In genomic region chr10:76649723-76650127, GRCh38 we compare ENCODE assay signal across 11 cellular contexts.
DNase-seq lines count a peak whose midpoint lies in the region; ATAC-seq and TF ChIP-seq lines count a peak whose summit lies in the region.
"Had no signal": no experiment of that assay in that cellular context is flagged by ENCODE, and none has a peak within 500 bp of the region (broad histone marks: within the 10 kb centered on the region; RNA-seq: fewer than 3 reads in every experiment).

No MANE protein-coding gene starts in this region.

- TF ChIP-seq CTCF in cardiac fibroblast (IDR thresholded peaks at IDR 0.05; ENCODE audit: low read depth, low read length) (no peak), prostate gland (IDR thresholded peaks at IDR 0.05) (no peak)

- no peaks in the 10 kb centered on the region for H3K36me3 ChIP-seq in HUES48 (ENCODE audit: control insufficient read depth, insufficient read depth, low read length)
- H3K36me3 ChIP-seq in muscle layer of colon (ENCODE audit: insufficient read depth, low read length): no peaks in the 10 kb centered on the region
- H3K36me3 ChIP-seq in prostate gland: no peaks in the 10 kb centered on the region
- H3K36me3 ChIP-seq: neutrophil had no signal

- H3K9ac ChIP-seq in HUES48 (ENCODE audit: low read depth, low read length) (no peak overlapping the region), muscle layer of colon (ENCODE audit: low read length) (no peak overlapping the region)

- H3K4me3 ChIP-seq in HUES48 (ENCODE audit: low read depth, low read length): no peak overlapping the region
- no peak overlapping the region for H3K4me3 ChIP-seq in cardiac fibroblast (replicated peaks in 1 of 2; ENCODE audit: low read depth in 2 of 2, low read length in 2 of 2)
- no peak overlapping the region for H3K4me3 ChIP-seq in muscle layer of colon (ENCODE audit: low read depth in 1 of 2, low read length in 2 of 2)
- H3K4me3 ChIP-seq in prostate gland: no peak overlapping the region

- intact Hi-C loops in prostate gland (cut with DNase I): no loop called here

- DNase-seq in AG08395 (ENCODE audit: low spot score): peak; percentile 75
- DNase-seq in cardiac fibroblast (ENCODE audit: low read depth in 2 of 2): peak; percentile 23 to 54
- no peak for DNase-seq in NOMO-1 (lab: John Stamatoyannopoulos, UW; ENCODE audit: unreplicated experiment in 2 of 2)
- DNase-seq in prostate gland (ENCODE audit: low spot score): no peak
- no peak for DNase-seq in inferior parietal cortex (ENCODE audit: extremely low spot score)
- DNase-seq: NCI-H2081 had no signal

- H3K27me3 ChIP-seq in HUES48 (ENCODE audit: control insufficient read depth, insufficient read depth, low read length) (no peaks in the 10 kb centered on the region), muscle layer of colon (ENCODE audit: control insufficient read depth in 1 of 2, insufficient read depth in 2 of 2, low read length in 2 of 2) (no peaks in the 10 kb centered on the region), prostate gland (replicated peaks; ENCODE audit: insufficient read depth) (no peaks in the 10 kb centered on the region)
- H3K27me3 ChIP-seq: neutrophil had no signal

- H3K27ac ChIP-seq in HUES48 (ENCODE audit: low read depth, low read length) (peak overlapping the region; percentile 28), muscle layer of colon (ENCODE audit: low read depth, low read length) (peak overlapping the region; percentile 67), prostate gland (no peak overlapping the region)
- H3K27ac ChIP-seq: C4-2B, neutrophil had no signal

- no peak for TF ChIP-seq POLR2A in prostate gland (IDR thresholded peaks at IDR 0.05)

- H3K9me3 ChIP-seq in HUES48 (ENCODE audit: control insufficient read depth, insufficient read depth, low read length): no peaks in the 10 kb centered on the region
- H3K9me3 ChIP-seq in muscle layer of colon (ENCODE audit: low read length): no peaks in the 10 kb centered on the region
- no peaks in the 10 kb centered on the region for H3K9me3 ChIP-seq in prostate gland
- H3K9me3 ChIP-seq: neutrophil had no signal

- no peak for ATAC-seq in GM18498 (IDR thresholded peaks at IDR 0.05; ENCODE audit: unreplicated experiment)

- WGBS in prostate gland: 21% methylated on average over 3 of the region's 3 CpGs

- peaks cover 13% of the 10 kb centered on the region for H3K4me1 ChIP-seq in HUES48 (ENCODE audit: control insufficient read depth, insufficient read depth, low read length)
- H3K4me1 ChIP-seq in muscle layer of colon (ENCODE audit: insufficient read depth, low read length): peaks cover 56% of the 10 kb centered on the region
- H3K4me1 ChIP-seq in prostate gland (replicated peaks): no peaks in the 10 kb centered on the region

Comparison
In these comparisons a context has a peak if more than half of its experiments do, and no peak if none do; other contexts are left out.
1. DNase-seq: peak in AG08395 (single experiment) and cardiac fibroblast (2 of 2); none in NOMO-1 (0 of 2), prostate gland (single experiment) and inferior parietal cortex (single experiment).
2. H3K27ac ChIP-seq: peak in HUES48 (single experiment) and muscle layer of colon (single experiment); none in prostate gland (0 of 2).